In the genomic region with DNA sequence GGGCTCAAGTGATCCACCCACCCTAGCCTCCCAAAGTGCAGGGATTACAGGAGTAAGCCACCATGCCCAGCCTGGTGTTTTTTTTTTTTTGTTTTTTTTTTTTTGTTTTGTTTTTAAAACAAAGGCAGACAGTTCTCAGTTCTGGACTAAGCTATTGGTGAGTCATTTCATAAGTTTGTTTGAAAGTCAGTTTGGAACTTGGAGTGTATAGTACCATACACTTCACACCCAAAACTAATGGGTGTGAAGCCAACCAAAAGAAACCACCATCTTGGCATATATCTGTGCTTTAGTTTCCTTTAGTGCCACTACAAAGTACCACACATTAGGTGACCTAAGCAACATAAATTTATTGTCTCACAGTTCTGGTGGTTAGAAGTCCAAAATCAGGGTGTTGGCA, we compare ENCODE assay signal across 13 cellular contexts.
"Had no signal": no experiment of that assay in that cellular context is flagged by ENCODE, and none has a peak within 500 bp of the region (broad histone marks: within the 10 kb centered on the region; RNA-seq: fewer than 3 reads in every experiment).

No MANE protein-coding gene starts in this region.

- H3K4me1 ChIP-seq: ascending aorta, gastrocnemius medialis, psoas muscle, thyroid gland, uterus had no signal

- H3K9me3 ChIP-seq: ascending aorta, gastrocnemius medialis, heart right ventricle, psoas muscle, thyroid gland, uterus had no signal

- H3K36me3 ChIP-seq: ascending aorta, gastrocnemius medialis, heart right ventricle, neural progenitor cell, thyroid gland, uterus had no signal

- ATAC-seq: gastrocnemius medialis, psoas muscle, sciatic nerve had no signal

- H3K4me1 Mint-ChIP-seq: neural progenitor cell had no signal

- H3K27me3 ChIP-seq: ascending aorta, gastrocnemius medialis, heart right ventricle, neural progenitor cell, thyroid gland, uterus had no signal

- H3K4me3 Mint-ChIP-seq: activated CD4-positive, alpha-beta memory T cell treated with anti-CD3 and anti-CD28 coated beads for 36 hours; mesothelial cell of epicardium; neural progenitor cell had no signal

- H3K4me3 ChIP-seq: ascending aorta, gastrocnemius medialis, heart right ventricle, lung, neural progenitor cell, psoas muscle, thyroid gland, uterus had no signal

- H3K27ac ChIP-seq: ascending aorta, gastrocnemius medialis, heart right ventricle, neural progenitor cell, psoas muscle, thyroid gland, uterus had no signal

- H3K9me3 Mint-ChIP-seq: activated CD4-positive, alpha-beta memory T cell treated with anti-CD3 and anti-CD28 coated beads for 36 hours; mesothelial cell of epicardium; neural progenitor cell had no signal

- H3K36me3 Mint-ChIP-seq: activated CD4-positive, alpha-beta memory T cell treated with anti-CD3 and anti-CD28 coated beads for 36 hours; mesothelial cell of epicardium; neural progenitor cell had no signal

- H3K27ac Mint-ChIP-seq: activated CD4-positive, alpha-beta memory T cell treated with anti-CD3 and anti-CD28 coated beads for 36 hours; mesothelial cell of epicardium; neural progenitor cell had no signal

- DNase-seq: activated CD4-positive, alpha-beta memory T cell treated with anti-CD3 and anti-CD28 coated beads for 36 hours; activated CD4-positive, alpha-beta T cell treated with anti-CD3 and anti-CD28 coated beads for 1 hour; gastrocnemius medialis; heart right ventricle; left cardiac atrium; psoas muscle; thyroid gland; uterus had no signal
